In the genomic region with DNA sequence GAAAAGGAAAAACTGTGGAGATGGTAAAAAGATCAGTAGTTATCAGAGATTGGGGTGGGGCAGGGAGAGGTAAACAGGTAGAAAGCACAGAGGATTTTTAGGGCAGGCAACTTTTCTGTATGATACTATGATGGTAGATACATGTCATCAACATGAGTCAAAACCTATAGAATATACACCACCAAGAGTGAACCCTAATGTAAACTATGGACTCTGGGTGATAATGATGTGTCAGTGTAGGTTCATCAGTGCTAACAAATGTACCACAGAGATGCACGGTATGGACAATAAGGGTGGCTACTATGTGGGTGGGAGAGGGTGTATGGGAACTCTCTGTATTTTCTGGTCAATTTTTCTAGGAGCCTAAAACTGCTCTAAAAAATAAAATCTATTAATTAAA, we compare ENCODE assay signal across 18 cellular contexts. TPM values are rescaled to one million over a fixed set of nuclear protein-coding genes. Genes with fewer than 3 reads are reported as not detected.
DNase-seq lines count a peak whose midpoint lies in the region; ATAC-seq and TF ChIP-seq lines count a peak whose summit lies in the region.
"Had no signal": no experiment of that assay in that cellular context is flagged by ENCODE, and none has a peak within 500 bp of the region (broad histone marks: within the 10 kb centered on the region; RNA-seq: fewer than 3 reads in every experiment).

No MANE protein-coding gene starts in this region.

- no peak for ATAC-seq in CD4-positive, alpha-beta T cell (ENCODE audit: poor library complexity)
- ATAC-seq in T-cell (replicated peaks in 1 of 4), result no peak
- no peak for ATAC-seq in GM21526 (IDR thresholded peaks at IDR 0.05; ENCODE audit: low FRiP score, unreplicated experiment)
- ATAC-seq in HG03025 (IDR thresholded peaks at IDR 0.05; ENCODE audit: low FRiP score, unreplicated experiment), result no peak

- peaks cover 3% of the 10 kb centered on the region for H3K27me3 Mint-ChIP-seq in T-helper 1 cell treated with Interleukin-12 subunit alpha and Interleukin-12 subunit beta and Interleukin-4 antibody, amounts not matched to agents 30 μg/mL and 1 μg/mL, for 36 hours (ENCODE audit: low read depth)
- no peaks in the 10 kb centered on the region for H3K27me3 Mint-ChIP-seq in CD4-positive, alpha-beta T cell
- no peaks in the 10 kb centered on the region for H3K27me3 Mint-ChIP-seq in T-cell

- no peak overlapping the region for H3K4me3 Mint-ChIP-seq in T-helper 1 cell treated with Interleukin-12 subunit alpha and Interleukin-12 subunit beta and Interleukin-4 antibody, amounts not matched to agents 30 μg/mL and 1 μg/mL, for 36 hours
- no peak overlapping the region for H3K4me3 Mint-ChIP-seq in CD4-positive, alpha-beta T cell
- H3K4me3 Mint-ChIP-seq in T-cell, result peak overlapping the region in 1 of 3 donors; percentile 69

- no peaks in the 10 kb centered on the region for H3K9me3 Mint-ChIP-seq in T-helper 1 cell treated with Interleukin-12 subunit alpha and Interleukin-12 subunit beta and Interleukin-4 antibody, amounts not matched to agents 30 μg/mL and 1 μg/mL, for 36 hours
- no peaks in the 10 kb centered on the region for H3K9me3 Mint-ChIP-seq in CD4-positive, alpha-beta T cell
- no peaks in the 10 kb centered on the region for H3K9me3 Mint-ChIP-seq in T-cell

- peak overlapping the region; percentile 28 for H3K27ac Mint-ChIP-seq in T-helper 1 cell treated with Interleukin-12 subunit alpha and Interleukin-12 subunit beta and Interleukin-4 antibody, amounts not matched to agents 30 μg/mL and 1 μg/mL, for 36 hours
- peak overlapping the region; percentile 68 for H3K27ac Mint-ChIP-seq in CD4-positive, alpha-beta T cell
- peak overlapping the region; percentile 5 to 35 for H3K27ac Mint-ChIP-seq in T-cell

- no peak overlapping the region for H3K4me3 ChIP-seq in epithelial cell of esophagus (ENCODE audit: low read length)
- H3K4me3 ChIP-seq: right atrium auricular region, uterus had no signal

- no peak overlapping the region for H3K27ac ChIP-seq in CD4-positive, alpha-beta T cell (ENCODE audit: low read depth, low read length)
- H3K27ac ChIP-seq: 22Rv1, right atrium auricular region, uterus had no signal

- POLR2A ChIA-PET in CD4-positive, alpha-beta T cell (lab: Charles Lee), result no interaction called here
- POLR2A ChIA-PET in T-cell (lab: Charles Lee), result no interaction called here

- H3K27me3 ChIP-seq in CD4-positive, alpha-beta T cell (ENCODE audit: control insufficient read depth, insufficient read depth, low read length), result no peaks in the 10 kb centered on the region
- H3K27me3 ChIP-seq: right atrium auricular region, uterus had no signal

- no peak for TF ChIP-seq CTCF in CD4-positive, alpha-beta T cell (IDR thresholded peaks at IDR 0.05)
- no peak for TF ChIP-seq CTCF in epithelial cell of esophagus (IDR thresholded peaks at IDR 0.05; ENCODE audit: insufficient read depth, low read depth, low read length, missing control alignments)

- H3K36me3 Mint-ChIP-seq in T-helper 1 cell treated with Interleukin-12 subunit alpha and Interleukin-12 subunit beta and Interleukin-4 antibody, amounts not matched to agents 30 μg/mL and 1 μg/mL, for 36 hours (ENCODE audit: low read depth), result no peaks in the 10 kb centered on the region
- no peaks in the 10 kb centered on the region for H3K36me3 Mint-ChIP-seq in CD4-positive, alpha-beta T cell (ENCODE audit: low read depth)
- no peaks in the 10 kb centered on the region for H3K36me3 Mint-ChIP-seq in T-cell

- intact Hi-C loops in CD4-positive, alpha-beta T cell (cut with DNase I, micrococcal nuclease), result no loop called here

- H3K9me3 ChIP-seq in CD4-positive, alpha-beta T cell (ENCODE audit: control insufficient read depth, low read length), result no peaks in the 10 kb centered on the region
- H3K9me3 ChIP-seq: right atrium auricular region, uterus had no signal

- DNase-seq in T-helper 1 cell (no peak), T-cell (no peak), epithelial cell of esophagus (ENCODE audit: low read depth) (peak; percentile 43), hippocampal formation (lab: John Stamatoyannopoulos, UW) (no peak)
- no peak for DNase-seq in CD4-positive, alpha-beta T cell
- DNase-seq: effector CD8-positive, alpha-beta T cell; HCEC 1CT; mesenchymal stem cell; NCI-H524 treated with DMSO at 0.1 percent for 48 hours; substantia nigra; uterus had no signal

- CTCF ChIA-PET in CD4-positive, alpha-beta T cell (lab: Charles Lee), result no interaction called here
- CTCF ChIA-PET in T-cell (lab: Charles Lee), result no interaction called here

- peaks cover 28% of the 10 kb centered on the region for H3K4me1 Mint-ChIP-seq in T-helper 1 cell treated with Interleukin-12 subunit alpha and Interleukin-12 subunit beta and Interleukin-4 antibody, amounts not matched to agents 30 μg/mL and 1 μg/mL, for 36 hours (ENCODE audit: low read depth)
- peaks cover 36% of the 10 kb centered on the region for H3K4me1 Mint-ChIP-seq in CD4-positive, alpha-beta T cell (ENCODE audit: low read depth)
- peaks cover 29 to 39% (median 30%) of the 10 kb centered on the region in 3 donors for H3K4me1 Mint-ChIP-seq in T-cell

RNA-seq across cellular contexts. Expression of a gene that starts 18.5 kb away (rescaled TPM):
- total RNA-seq in CD4-positive, alpha-beta T cell, result 1 to 10 TPM; 1.3 to 1.4 TPM
- total RNA-seq in T-cell, result 1 to 10 TPM in 4 of 5 donors, under 1 TPM in 1; 0.86 to 3.2 (median 2.4) TPM
- total RNA-seq: glomerular endothelial cell, osteocyte had no signal

RNA-seq across cellular contexts. Expression of a gene that starts 58.5 kb away (rescaled TPM):
- total RNA-seq in CD4-positive, alpha-beta T cell, result 1,000 to 10,000 TPM; 3,088 to 3,122 TPM
- total RNA-seq in T-cell, result 1,000 to 10,000 TPM; 2,352 to 2,733 (median 2,512) TPM
